In the genomic region with DNA sequence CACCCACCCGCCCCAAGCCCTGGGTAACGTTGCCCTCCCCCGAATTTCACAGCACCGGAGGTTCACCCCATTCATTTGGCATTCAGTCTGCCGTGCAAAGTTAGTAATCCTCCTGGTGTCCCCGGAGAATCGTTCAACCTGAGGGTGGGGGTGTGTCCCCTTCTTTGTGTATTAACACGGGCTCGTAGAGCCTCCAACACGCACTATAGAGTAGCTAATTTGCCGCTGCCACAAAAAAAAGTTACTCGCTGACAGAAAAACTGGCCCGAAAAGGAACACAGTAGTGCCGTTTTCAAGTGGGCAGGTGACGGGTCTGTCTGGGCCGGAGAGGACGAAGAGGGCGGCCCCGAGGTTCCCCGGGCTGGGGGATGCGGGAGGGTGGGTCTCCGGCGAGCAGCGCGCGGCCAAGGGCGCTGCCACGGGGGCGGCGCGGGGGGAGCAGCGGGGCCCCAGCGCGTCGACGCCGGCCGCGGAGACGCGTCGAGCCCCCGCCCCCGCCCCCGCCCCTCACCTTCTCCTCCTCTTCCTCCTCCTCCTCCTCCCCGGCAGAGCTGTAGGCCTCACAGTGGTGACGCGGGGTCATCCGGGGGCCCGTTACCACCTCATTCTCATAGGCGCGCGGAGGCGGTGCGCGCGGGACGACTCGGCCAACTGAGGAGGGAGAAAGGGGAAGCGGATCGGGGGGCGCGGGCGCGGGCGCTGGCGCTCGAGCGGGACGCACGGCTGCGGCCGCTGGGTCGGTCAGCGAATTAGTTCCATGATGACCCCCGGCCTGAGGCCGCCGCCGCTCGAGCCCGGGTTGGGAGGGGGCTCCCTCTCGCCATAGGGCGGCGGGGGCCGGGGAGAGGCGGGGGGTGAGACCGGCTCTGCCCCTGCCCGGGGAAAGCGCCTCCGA, we compare ENCODE assay signal across 8 cellular contexts. TPM values are rescaled to one million over a fixed set of nuclear protein-coding genes. Genes with fewer than 3 reads are reported as not detected.
DNase-seq lines count a peak whose midpoint lies in the region; ATAC-seq and TF ChIP-seq lines count a peak whose summit lies in the region.

No MANE protein-coding gene starts in this region.

- H3K4me3 ChIP-seq in AG04450 (ENCODE audit: low read depth, low read length): peak overlapping the region; percentile 82
- peak overlapping the region; percentile 99 to 100 for H3K4me3 ChIP-seq in testis

- no peaks in the 10 kb centered on the region for H3K36me3 Mint-ChIP-seq in osteocyte (ENCODE audit: unreplicated experiment)

- ATAC-seq in GM19023 (IDR thresholded peaks at IDR 0.05; ENCODE audit: unreplicated experiment) (peak; percentile 52), HG03280 (IDR thresholded peaks at IDR 0.05; ENCODE audit: unreplicated experiment) (peak; percentile 59)

- no peaks in the 10 kb centered on the region for H3K9me3 Mint-ChIP-seq in osteocyte (ENCODE audit: unreplicated experiment)

- H3K4me1 Mint-ChIP-seq in osteocyte (ENCODE audit: unreplicated experiment): peaks cover 41% of the 10 kb centered on the region

- peak overlapping the region; percentile 100 for H3K27ac Mint-ChIP-seq in osteocyte (ENCODE audit: unreplicated experiment)

- H3K27ac ChIP-seq in AG04450 (ENCODE audit: low read depth, low read length) (peak overlapping the region; percentile 100), testis (peak overlapping the region; percentile 100)

- peak overlapping the region; percentile 90 for H3K4me3 Mint-ChIP-seq in osteocyte (ENCODE audit: unreplicated experiment)

- no peaks in the 10 kb centered on the region; the same call in 1 of the 2 replicates for H3K9me3 ChIP-seq in AG04450 (ENCODE audit: control insufficient read depth, insufficient read depth, low read length)
- H3K9me3 ChIP-seq in testis: no peaks in the 10 kb centered on the region

- DNase-seq in AG04450 (ENCODE audit: low read depth, low spot score): no peak
- peak; percentile 57 for DNase-seq in SIG-M5 (lab: John Stamatoyannopoulos, UW)
- peak; percentile 70 for DNase-seq in activated gamma-delta T cell (lab: John Stamatoyannopoulos, UW)
- peak; percentile 70 for DNase-seq in globus pallidus (ENCODE audit: low spot score)
- DNase-seq in osteocyte (ENCODE audit: extremely low spot score, unreplicated experiment): peak; percentile 87
- peak; percentile 73 for DNase-seq in testis

- POLR2A ChIA-PET in AG04450 (lab: Yijun Ruan, JAX): interaction anchor here (0.5 to 1.0 kb wide), 7 partner anchors 9 to 91 kb away, joined by 3 to 8 read pairs (median 4); no protein-coding TSS in a partner anchor

- CTCF ChIA-PET in AG04450 (lab: Charles Lee): no interaction called here

- no peak for TF ChIP-seq CTCF in AG04450 (IDR thresholded peaks at IDR 0.05; ENCODE audit: low read depth, low read length)
- TF ChIP-seq CTCF in osteocyte (IDR thresholded peaks at IDR 0.05): no peak
- TF ChIP-seq CTCF in testis (IDR thresholded peaks at IDR 0.05): no peak

- intact Hi-C loops in testis (cut with DNase I; ENCODE audit: low total_unique reads): no loop called here

- H3K4me1 ChIP-seq in testis: peaks cover 17% of the 10 kb centered on the region

- no peaks in the 10 kb centered on the region for H3K27me3 Mint-ChIP-seq in osteocyte (ENCODE audit: unreplicated experiment)

- TF ChIP-seq POLR2A in testis (IDR thresholded peaks at IDR 0.05): no peak

- WGBS in testis, 2 donors: 0 to 1% methylated on average over 41 to 54 of the region's 90 CpGs

- no peaks in the 10 kb centered on the region for H3K36me3 ChIP-seq in testis (ENCODE audit: low read depth, missing control alignments)

- H3K27me3 ChIP-seq in AG04450 (ENCODE audit: control insufficient read depth, insufficient read depth, low read length) (no peaks in the 10 kb centered on the region), testis (no peaks in the 10 kb centered on the region)

RNA-seq across cellular contexts. Expression of a gene that starts 0.6 kb away (rescaled TPM):
- polyA plus RNA-seq in AG04450 (2011; rRNA removed) (178 and 226 TPM in 2 replicates), testis (ENCODE audit: insufficient read depth, low read depth, low replicate concordance) (259 TPM)
- 623 and 647 TPM in 2 replicates for polyA minus RNA-seq in AG04450 (2011; rRNA and poly(A)+ RNA removed)
- total RNA-seq in osteocyte (320 and 329 TPM in 2 replicates), testis (100 to 1,000 TPM; 261 to 288 TPM)
